In the genomic region with DNA sequence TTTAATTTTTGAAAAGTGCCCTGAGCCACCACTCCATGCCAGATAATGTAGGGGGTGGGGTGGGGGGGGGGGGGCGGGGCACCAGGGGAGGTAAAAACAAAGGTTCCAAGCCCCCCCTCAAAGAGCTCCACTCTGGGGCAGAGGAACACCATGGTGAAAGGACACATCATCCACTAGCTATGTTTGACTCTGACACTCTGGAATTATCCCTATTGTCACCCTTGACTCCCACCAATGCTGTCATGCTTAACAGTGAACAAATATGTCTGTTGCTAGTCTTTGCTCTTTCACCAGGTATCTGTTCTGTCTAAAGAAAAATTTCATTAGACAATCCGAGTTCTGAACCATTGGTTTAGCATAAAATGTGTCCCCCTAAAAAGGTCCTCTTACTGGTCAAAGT, we compare ENCODE assay signal across 21 cellular contexts.
DNase-seq lines count a peak whose midpoint lies in the region; ATAC-seq and TF ChIP-seq lines count a peak whose summit lies in the region.
"Had no signal": no experiment of that assay in that cellular context is flagged by ENCODE, and none has a peak within 500 bp of the region (broad histone marks: within the 10 kb centered on the region; RNA-seq: fewer than 3 reads in every experiment).

No MANE protein-coding gene starts in this region.

- TF ChIP-seq CTCF in esophagus squamous epithelium (IDR thresholded peaks at IDR 0.05) (no peak), parathyroid adenoma (IDR thresholded peaks at IDR 0.05) (no peak), Caco-2 (IDR thresholded peaks at IDR 0.05; ENCODE audit: insufficient read depth in 1 of 2, low read depth in 1 of 2, low read length in 1 of 2, severe bottlenecking in 1 of 2, unreplicated experiment in 1 of 2) (no peak)

- no peak overlapping the region for H3K9ac ChIP-seq in parathyroid adenoma

- H3K4me3 Mint-ChIP-seq in Caco-2 (ENCODE audit: unreplicated experiment), result no peak overlapping the region
- H3K4me3 Mint-ChIP-seq: activated T-cell treated with anti-CD3 and anti-CD28 coated beads, Interleukin-2, amount 50 U/mL, for 4 hours; memory B cell; stimulated activated memory B cell treated with anti-CD40 and anti-IgM and Interleukin-4, amounts not matched to agents 10 μg/mL and 1 μg/mL and 100 μg/mL, for 72 hours had no signal

- intact Hi-C loops in esophagus squamous epithelium (cut with DNase I) (no loop called here), Caco-2 (cut with micrococcal nuclease; ENCODE audit: unreplicated experiment) (no loop called here)

- H3K27ac ChIP-seq in esophagus squamous epithelium (peak overlapping the region; percentile 10 to 62 (median 48)), parathyroid adenoma (no peak overlapping the region)

- H3K4me1 Mint-ChIP-seq in Caco-2 (ENCODE audit: low read depth, unreplicated experiment), result no peaks in the 10 kb centered on the region
- H3K4me1 Mint-ChIP-seq: memory B cell; stimulated activated memory B cell treated with anti-CD40 and anti-IgM and Interleukin-4, amounts not matched to agents 10 μg/mL and 1 μg/mL and 100 μg/mL, for 72 hours had no signal

- H3K36me3 Mint-ChIP-seq in Caco-2 (ENCODE audit: insufficient read depth, unreplicated experiment), result no peaks in the 10 kb centered on the region
- H3K36me3 Mint-ChIP-seq: activated naive CD4-positive, alpha-beta T cell treated with anti-CD3 and anti-CD28 coated beads, Interleukin-2, amount 50 U/mL, for 72 hours; memory B cell; stimulated activated memory B cell treated with anti-CD40 and anti-IgM and Interleukin-4, amounts not matched to agents 10 μg/mL and 1 μg/mL and 100 μg/mL, for 72 hours had no signal

- CTCF ChIA-PET in Caco-2 (lab: Charles Lee), result no interaction called here

- no peaks in the 10 kb centered on the region for H3K79me2 ChIP-seq in parathyroid adenoma

- H3K4me3 ChIP-seq in esophagus squamous epithelium (no peak overlapping the region), parathyroid adenoma (ENCODE audit: low read depth, low read length) (no peak overlapping the region), Caco-2 (ENCODE audit: low read depth, low read length) (no peak overlapping the region)

- H3K36me3 ChIP-seq in esophagus squamous epithelium (no peaks in the 10 kb centered on the region), parathyroid adenoma (ENCODE audit: control insufficient read depth, insufficient read depth, low read length) (no peaks in the 10 kb centered on the region), Caco-2 (ENCODE audit: control insufficient read depth, insufficient read depth, low read length) (no peaks in the 10 kb centered on the region)

- H3K27ac Mint-ChIP-seq in Caco-2 (ENCODE audit: unreplicated experiment), result no peak overlapping the region
- H3K27ac Mint-ChIP-seq: activated naive CD4-positive, alpha-beta T cell treated with anti-CD3 and anti-CD28 coated beads, Interleukin-2, amount 50 U/mL, for 72 hours; memory B cell; stimulated activated memory B cell treated with anti-CD40 and anti-IgM and Interleukin-4, amounts not matched to agents 10 μg/mL and 1 μg/mL and 100 μg/mL, for 72 hours had no signal

- no peak for TF ChIP-seq POLR2A in esophagus squamous epithelium (IDR thresholded peaks at IDR 0.05)

- H3K4me2 ChIP-seq in parathyroid adenoma (ENCODE audit: low read length), result no peak overlapping the region

- H2AFZ ChIP-seq in parathyroid adenoma, result peak overlapping the region; percentile 33

- 31 to 55% methylated on average over 1 of the region's 2 CpGs for WGBS in esophagus squamous epithelium, 2 donors

- H3K4me1 ChIP-seq in esophagus squamous epithelium (peaks cover 0 to 34% (median 7%) of the 10 kb centered on the region in 3 donors), parathyroid adenoma (no peaks in the 10 kb centered on the region), Caco-2 (no peaks in the 10 kb centered on the region)

- DNase-seq in AG08395 (ENCODE audit: low spot score), result peak; percentile 50
- peak; percentile 51 for DNase-seq in M059J (ENCODE audit: low read depth)
- DNase-seq in esophagus squamous epithelium (lab: John Stamatoyannopoulos, UW), result no peak
- DNase-seq in NCI-H2029 treated with DMSO at 0.1 percent for 48 hours (lab: John Stamatoyannopoulos, UW), result no peak
- DNase-seq in SKM-1 (lab: John Stamatoyannopoulos, UW; ENCODE audit: unreplicated experiment), result no peak
- no peak for DNase-seq in Caco-2
- DNase-seq: activated CD4-positive, alpha-beta T cell treated with anti-CD3 and anti-CD28 coated beads, Interleukin-2, amount 50 U/mL, for 1 hour; activated T-cell treated with anti-CD3 and anti-CD28 coated beads, Interleukin-2, amount 50 U/mL, for 4 hours; effector CD8-positive, alpha-beta T cell; GDM1; Karpas-422; NCI-H1417 treated with DMSO at 0.1 percent for 48 hours; NK-92 treated with Interleukin-12 subunit alpha and Interleukin-12 subunit beta, amount 100 ng/mL, for 24 hours; SHP77; small intestine; T-helper 9 cell had no signal

- POLR2A ChIA-PET in Caco-2 (lab: Charles Lee), result no interaction called here

- BruUV-seq in Caco-2 (replicated peaks; lab: Mats Ljungman, UMichigan), result no TSS peak

- ATAC-seq in activated CD4-positive, CD25-positive, alpha-beta regulatory T cell treated with anti-CD3 and anti-CD28 coated beads, Interleukin-2, amount 50 U/mL, for 24 hours, result no peak
- ATAC-seq: activated naive CD4-positive, alpha-beta T cell treated with anti-CD3 and anti-CD28 coated beads, Interleukin-2, amount 50 U/mL, for 72 hours; activated T-cell treated with anti-CD3 and anti-CD28 coated beads, Interleukin-2, amount 50 U/mL, for 4 hours; stimulated activated memory B cell treated with anti-CD40 and anti-IgM and Interleukin-4, amounts not matched to agents 10 μg/mL and 1 μg/mL and 100 μg/mL, for 72 hours had no signal

- H3K27me3 ChIP-seq in esophagus squamous epithelium (peaks cover 0 to 27% (median 0%) of the 10 kb centered on the region in 4 donors), parathyroid adenoma (ENCODE audit: control insufficient read depth, insufficient read depth, low read length) (no peaks in the 10 kb centered on the region), Caco-2 (replicated peaks; ENCODE audit: control insufficient read depth, insufficient read depth, low read length) (peaks cover 1% of the 10 kb centered on the region)

- peaks cover 16% of the 10 kb centered on the region for H3K27me3 Mint-ChIP-seq in Caco-2 (ENCODE audit: insufficient read depth, unreplicated experiment)

- H3K9me3 ChIP-seq in esophagus squamous epithelium, result no peaks in the 10 kb centered on the region
- H3K9me3 ChIP-seq in parathyroid adenoma (ENCODE audit: control insufficient read depth, low read length), result no peaks in the 10 kb centered on the region
- no peaks in the 10 kb centered on the region; the same call in 1 of the 2 replicates for H3K9me3 ChIP-seq in Caco-2

- H3K9me3 Mint-ChIP-seq in Caco-2 (ENCODE audit: unreplicated experiment), result no peaks in the 10 kb centered on the region
- H3K9me3 Mint-ChIP-seq: activated naive CD4-positive, alpha-beta T cell treated with anti-CD3 and anti-CD28 coated beads, Interleukin-2, amount 50 U/mL, for 72 hours; activated T-cell treated with anti-CD3 and anti-CD28 coated beads, Interleukin-2, amount 50 U/mL, for 4 hours; memory B cell had no signal

Comparison
In these comparisons a context has a peak if more than half of its experiments do, and no peak if none do; other contexts are left out.
1. DNase-seq: peak in AG08395 (single experiment) and M059J (single experiment); none in esophagus squamous epithelium (single experiment), NCI-H2029 treated with DMSO at 0.1 percent for 48 hours (single experiment), SKM-1 (single experiment) and Caco-2 (0 of 2).